ENCODE assay signal across 11 cellular contexts in genomic region chr10:87657370-87657769, GRCh38. TPM values are rescaled to one million over a fixed set of nuclear protein-coding genes. Genes with fewer than 3 reads are reported as not detected.
DNase-seq lines count a peak whose midpoint lies in the region; ATAC-seq and TF ChIP-seq lines count a peak whose summit lies in the region.
"Had no signal": no experiment of that assay in that cellular context is flagged by ENCODE, and none has a peak within 500 bp of the region (broad histone marks: within the 10 kb centered on the region; RNA-seq: fewer than 3 reads in every experiment).

No MANE protein-coding gene starts in this region.

- H3K27me3 ChIP-seq in PC-9 (ENCODE audit: insufficient read depth, low read depth) (no peaks in the 10 kb centered on the region), prostate gland (replicated peaks; ENCODE audit: insufficient read depth) (no peaks in the 10 kb centered on the region), foreskin keratinocyte (peaks cover 10% of the 10 kb centered on the region)

- no peak for TF ChIP-seq POLR2A in prostate gland (IDR thresholded peaks at IDR 0.05)

- H3K9me3 ChIP-seq in PC-9 (ENCODE audit: insufficient read depth, low read depth) (no peaks in the 10 kb centered on the region), prostate gland (no peaks in the 10 kb centered on the region)

- H3K36me3 ChIP-seq in PC-9 (ENCODE audit: low read depth) (no peaks in the 10 kb centered on the region), prostate gland (no peaks in the 10 kb centered on the region)

- H3K4me2 ChIP-seq in PC-9 = peak overlapping the region; percentile 19; the same call in 1 of the 2 replicates

- no peak overlapping the region for H3K4me3 ChIP-seq in PC-9
- no peak overlapping the region for H3K4me3 ChIP-seq in fibroblast of pulmonary artery (replicated peaks; ENCODE audit: low read depth, low read length)
- H3K4me3 ChIP-seq in prostate gland = no peak overlapping the region

- no peaks in the 10 kb centered on the region for H4K20me1 ChIP-seq in PC-9 (ENCODE audit: insufficient read depth)

- CTCF ChIA-PET in PC-9 (lab: Charles Lee) = interaction anchor here (0.8 kb wide), 1 partner anchor 77 kb away, joined by 3 read pairs; no protein-coding TSS in a partner anchor

- no peaks in the 10 kb centered on the region for H3K9me2 ChIP-seq in PC-9 (ENCODE audit: insufficient read depth)

- BruUV-seq in PC-9 (replicated peaks; lab: Mats Ljungman, UMichigan) = no TSS peak

- peaks cover 15% of the 10 kb centered on the region; the same call in 1 of the 2 replicates for H3K4me1 ChIP-seq in PC-9 (replicated peaks; ENCODE audit: insufficient read depth)
- H3K4me1 ChIP-seq in prostate gland (replicated peaks) = no peaks in the 10 kb centered on the region
- no peaks in the 10 kb centered on the region for H3K4me1 ChIP-seq in foreskin keratinocyte

- no peak overlapping the region for H3K27ac ChIP-seq in PC-9
- H3K27ac ChIP-seq in prostate gland = no peak overlapping the region
- H3K27ac ChIP-seq in foreskin keratinocyte = no peak overlapping the region

- no peak overlapping the region for H2AFZ ChIP-seq in PC-9

- POLR2A ChIA-PET in PC-9 (lab: Charles Lee; ENCODE audit: unreplicated experiment) = interaction anchor here (0.6 to 0.7 kb wide), 2 partner anchors 28 to 697 kb away, joined by 6 to 9 read pairs; no protein-coding TSS in a partner anchor

- no peak for ATAC-seq in foreskin keratinocyte
- ATAC-seq in stimulated activated naive CD8-positive, alpha-beta T cell treated with anti-CD3 and anti-CD28 coated beads, Interleukin-15, Interleukin-2, amounts not matched to agents 100 U/mL and 50 U/mL, for 24 hours = no peak

- H3K79me2 ChIP-seq in PC-9 (ENCODE audit: low read depth) = no peaks in the 10 kb centered on the region

- TF ChIP-seq CTCF in PC-9 (conservative IDR thresholded peaks at IDR 0.05) (no peak), fibroblast of pulmonary artery (IDR thresholded peaks at IDR 0.05; ENCODE audit: low read length, missing control alignments) (no peak), prostate gland (IDR thresholded peaks at IDR 0.05) (no peak), foreskin keratinocyte (conservative IDR thresholded peaks at IDR 0.05) (no peak)

- peak; percentile 89 for DNase-seq in EH (ENCODE audit: low read depth)
- DNase-seq in PC-9 = peak; percentile 54 to 73
- peak; percentile 91 for DNase-seq in fibroblast of pulmonary artery (ENCODE audit: low read depth)
- DNase-seq in pons (ENCODE audit: low spot score) = peak; percentile 11
- no peak for DNase-seq in prostate gland (ENCODE audit: low spot score)
- DNase-seq in cerebellar cortex (ENCODE audit: low spot score) = no peak
- DNase-seq in foreskin keratinocyte = no peak
- DNase-seq in stimulated activated naive CD8-positive, alpha-beta T cell treated with anti-CD3 and anti-CD28 coated beads, Interleukin-15, Interleukin-2, amounts not matched to agents 100 U/mL and 50 U/mL, for 24 hours = no peak
- DNase-seq: activated B cell treated with CpG ODN at 0.5 μM for 24 hours, activated gamma-delta T cell treated with Interleukin-2 at 50 U/mL for 16 hours, mammary epithelial cell had no signal

- H3F3A ChIP-seq in PC-9 (ENCODE audit: insufficient read depth, low read depth) = peaks cover 3% of the 10 kb centered on the region; the same call in 1 of the 2 replicates

- WGBS in prostate gland = 85% methylated on average over 5 of the region's 5 CpGs

- intact Hi-C loops in PC-9 (cut with micrococcal nuclease; ENCODE audit: unreplicated experiment) (loop anchor here (2.0 to 5.0 kb wide), 3 partner anchors 50 to 125 kb away; no protein-coding TSS in a partner anchor), prostate gland (cut with DNase I) (loop anchor here (5.0 kb wide), 2 partner anchors 75 to 125 kb away; no protein-coding TSS in a partner anchor)

RNA-seq across cellular contexts. Expression of gene PAPSS2, which starts 2.3 kb away (rescaled TPM):
- 37.4 and 71.8 TPM in 2 replicates for total RNA-seq in PC-9 (2021)
- 1 to 10 TPM; 5.5 to 9.0 TPM for total RNA-seq in prostate gland
- 2.3 and 4.1 TPM in 2 replicates for total RNA-seq in foreskin keratinocyte
- polyA plus RNA-seq in foreskin keratinocyte = 1.0 and 1.7 TPM in 2 replicates
- total RNA-seq: activated B cell treated with CpG ODN at 0.5 μM for 24 hours had no signal

Comparison
In these comparisons a context has a peak if more than half of its experiments do, and no peak if none do; other contexts are left out.
1. DNase-seq: peak in EH (single experiment), PC-9 (2 of 2), fibroblast of pulmonary artery (single experiment) and pons (single experiment); none in prostate gland (single experiment), cerebellar cortex (single experiment), foreskin keratinocyte (0 of 2) and stimulated activated naive CD8-positive, alpha-beta T cell treated with anti-CD3 and anti-CD28 coated beads, Interleukin-15, Interleukin-2, amounts not matched to agents 100 U/mL and 50 U/mL, for 24 hours (single experiment).